ENCODE assay signal across 25 cellular contexts in genomic region chr3:72323794-72324193, GRCh38.
DNase-seq lines count a peak whose midpoint lies in the region; ATAC-seq and TF ChIP-seq lines count a peak whose summit lies in the region.
"Had no signal": no experiment of that assay in that cellular context is flagged by ENCODE, and none has a peak within 500 bp of the region (broad histone marks: within the 10 kb centered on the region; RNA-seq: fewer than 3 reads in every experiment).

No MANE protein-coding gene starts in this region.

- H3K23ac ChIP-seq in neuronal stem cell (ENCODE audit: low read depth, low read length, poor library complexity): no peak overlapping the region

- no peak overlapping the region for H2BK120ac ChIP-seq in neuronal stem cell (ENCODE audit: low read depth, low read length)

- intact Hi-C loops in Right ventricle myocardium inferior (cut with DNase I): no loop called here
- intact Hi-C loops in cardiac septum (cut with DNase I): loop anchor here (5.0 kb wide), 1 partner anchor 159 kb away; no protein-coding TSS in a partner anchor
- intact Hi-C loops in Right ventricle myocardium superior (cut with DNase I): no loop called here
- intact Hi-C loops in right cardiac atrium (cut with DNase I): no loop called here
- intact Hi-C loops in ascending aorta (cut with DNase I): no loop called here

- H3K36me3 ChIP-seq in ascending aorta (no peaks in the 10 kb centered on the region), neuronal stem cell (replicated peaks in 1 of 2; ENCODE audit: control insufficient read depth in 2 of 2, insufficient read depth in 2 of 2, low read length in 2 of 2) (no peaks in the 10 kb centered on the region)
- H3K36me3 ChIP-seq: BE2C had no signal

- no peak overlapping the region for H3K27ac Mint-ChIP-seq in natural killer cell treated with Interleukin-12 subunit alpha and Interleukin-12 subunit beta and Interleukin-15 and Interleukin-18, amount 100 ng/mL, for 72 hours
- H3K27ac Mint-ChIP-seq: CD14-positive monocyte, H9 had no signal

- no peak overlapping the region for H2BK12ac ChIP-seq in neuronal stem cell (ENCODE audit: low read length)

- no peak overlapping the region for H3K18ac ChIP-seq in neuronal stem cell (ENCODE audit: low read length)

- H3K27me3 Mint-ChIP-seq in natural killer cell treated with Interleukin-12 subunit alpha and Interleukin-12 subunit beta and Interleukin-15 and Interleukin-18, amount 100 ng/mL, for 72 hours: peaks cover 7 to 20% of the 10 kb centered on the region in 2 donors

- H3K4me3 Mint-ChIP-seq in natural killer cell treated with Interleukin-12 subunit alpha and Interleukin-12 subunit beta and Interleukin-15 and Interleukin-18, amount 100 ng/mL, for 72 hours: no peak overlapping the region
- H3K4me3 Mint-ChIP-seq: CD14-positive monocyte, H9 had no signal

- 63% methylated on average over 6 of the region's 6 CpGs for WGBS in right cardiac atrium
- WGBS in neuronal stem cell (ENCODE audit: extremely low coverage in 2 of 2, insufficient read length in 2 of 2, insufficient replicate concordance in 1 of 2), 2 donors: no CpG with 5 or more reads among the region's 6 CpGs

- no peaks in the 10 kb centered on the region for H3K4me1 Mint-ChIP-seq in natural killer cell treated with Interleukin-12 subunit alpha and Interleukin-12 subunit beta and Interleukin-15 and Interleukin-18, amount 100 ng/mL, for 72 hours (ENCODE audit: low read depth in 2 of 2)
- H3K4me1 Mint-ChIP-seq: CD14-positive monocyte had no signal

- no peak overlapping the region for H3K4me3 ChIP-seq in right cardiac atrium (ENCODE audit: low read length)
- H3K4me3 ChIP-seq in foreskin fibroblast (ENCODE audit: low read depth in 1 of 2, low read length in 2 of 2): no peak overlapping the region
- no peak overlapping the region for H3K4me3 ChIP-seq in ascending aorta
- H3K4me3 ChIP-seq in neuronal stem cell (ENCODE audit: low read length in 2 of 2): no peak overlapping the region
- H3K4me3 ChIP-seq: GM23248 had no signal

- TF ChIP-seq CTCF in foreskin fibroblast (IDR thresholded peaks at IDR 0.05; ENCODE audit: low read depth, low read length) (no peak), ascending aorta (IDR thresholded peaks at IDR 0.05) (no peak)

- no peaks in the 10 kb centered on the region for H3K36me3 Mint-ChIP-seq in natural killer cell treated with Interleukin-12 subunit alpha and Interleukin-12 subunit beta and Interleukin-15 and Interleukin-18, amount 100 ng/mL, for 72 hours
- H3K36me3 Mint-ChIP-seq: CD14-positive monocyte had no signal

- H3K4me1 ChIP-seq in right cardiac atrium (ENCODE audit: control insufficient read depth, insufficient read depth, low read length): peaks cover 10% of the 10 kb centered on the region
- H3K4me1 ChIP-seq in ascending aorta: peaks cover 0 to 2% of the 10 kb centered on the region in 2 donors
- H3K4me1 ChIP-seq in neuronal stem cell (ENCODE audit: control insufficient read depth in 2 of 2, insufficient read depth in 1 of 2, low read depth in 1 of 2, low read length in 2 of 2): no peaks in the 10 kb centered on the region

- H3K9me3 Mint-ChIP-seq in natural killer cell treated with Interleukin-12 subunit alpha and Interleukin-12 subunit beta and Interleukin-15 and Interleukin-18, amount 100 ng/mL, for 72 hours: no peaks in the 10 kb centered on the region
- H3K9me3 Mint-ChIP-seq: H9 had no signal

- no peak overlapping the region for H4K8ac ChIP-seq in neuronal stem cell (ENCODE audit: low read depth, low read length)

- no peak overlapping the region for H3K14ac ChIP-seq in neuronal stem cell (ENCODE audit: low read length)

- peak; percentile 7 for ATAC-seq in Right ventricle myocardium inferior
- peak; percentile 51 for ATAC-seq in Right ventricle myocardium superior (ENCODE audit: poor library complexity)
- peak; percentile 56 to 65 for ATAC-seq in right cardiac atrium
- ATAC-seq in natural killer cell treated with Interleukin-12 subunit alpha and Interleukin-12 subunit beta and Interleukin-15 and Interleukin-18, amount 100 ng/mL, for 72 hours: no peak
- ATAC-seq: PC-3 had no signal

- no peak for DNase-seq in Right ventricle myocardium inferior (ENCODE audit: missing footprints)
- DNase-seq in cardiac septum (ENCODE audit: low spot score): no peak
- DNase-seq in Right ventricle myocardium superior: no peak
- peak in 2 of 3 donors; percentile 38 to 67 for DNase-seq in right cardiac atrium
- DNase-seq in foreskin fibroblast: no peak
- no peak for DNase-seq in ascending aorta (ENCODE audit: low spot score in 2 of 2)
- no peak for DNase-seq in neuronal stem cell (ENCODE audit: low spot score)
- DNase-seq in natural killer cell treated with Interleukin-12 subunit alpha and Interleukin-12 subunit beta and Interleukin-15 and Interleukin-18, amount 100 ng/mL, for 72 hours (ENCODE audit: low spot score): no peak
- DNase-seq: 8988T; ACHN; BE2C; Calu3; DND-41; GM23248; H9; Karpas-422; NCI-H1105 treated with DMSO at 0.1 percent for 48 hours; NCI-H146; NCI-H2029; NCI-H446 treated with DMSO at 0.1 percent for 48 hours; NCI-H526; NCI-H82; NK-92 treated with Interleukin-12 subunit alpha and Interleukin-12 subunit beta, amount 100 ng/mL, for 24 hours; PC-3 had no signal

- H2BK5ac ChIP-seq in neuronal stem cell (ENCODE audit: low read length): no peak overlapping the region

- H3K4ac ChIP-seq in neuronal stem cell (ENCODE audit: low read length): no peak overlapping the region

- no peak overlapping the region for H2AK5ac ChIP-seq in neuronal stem cell (ENCODE audit: low read depth, low read length)

- H2AFZ ChIP-seq in neuronal stem cell (ENCODE audit: low read length): no peak overlapping the region
- H2AFZ ChIP-seq: GM23248 had no signal

- H3K4me2 ChIP-seq in neuronal stem cell (ENCODE audit: insufficient read depth, low read length, poor library complexity, severe bottlenecking): no peak overlapping the region

- H3K27me3 ChIP-seq in right cardiac atrium (ENCODE audit: control insufficient read depth, insufficient read depth) (no peaks in the 10 kb centered on the region), ascending aorta (no peaks in the 10 kb centered on the region), neuronal stem cell (ENCODE audit: control insufficient read depth in 3 of 3, insufficient read depth in 3 of 3, low read depth in 1 of 3, low read length in 3 of 3) (peaks cover 0 to 35% (median 0%) of the 10 kb centered on the region in 3 experiments)
- H3K27me3 ChIP-seq: BE2C had no signal

- no peak overlapping the region for H4K91ac ChIP-seq in neuronal stem cell (ENCODE audit: low read depth, low read length, poor library complexity)

- no peaks in the 10 kb centered on the region for H3K79me1 ChIP-seq in neuronal stem cell (ENCODE audit: low read depth, low read length)

- no peak overlapping the region for H2BK15ac ChIP-seq in neuronal stem cell (ENCODE audit: low read length)

- no peak overlapping the region for H3K9ac ChIP-seq in neuronal stem cell (ENCODE audit: low read depth, low read length, poor library complexity)
- H3K9ac ChIP-seq: GM23248 had no signal

- H3K27ac ChIP-seq in right cardiac atrium (ENCODE audit: low read length) (peak overlapping the region; percentile 75), ascending aorta (no peak overlapping the region), neuronal stem cell (replicated peaks; ENCODE audit: low read length) (no peak overlapping the region)
- H3K27ac ChIP-seq: GM23248 had no signal

- H3K9me3 ChIP-seq in right cardiac atrium (ENCODE audit: control insufficient read depth, low read length) (no peaks in the 10 kb centered on the region), ascending aorta (no peaks in the 10 kb centered on the region), neuronal stem cell (replicated peaks in 1 of 2; ENCODE audit: control insufficient read depth in 2 of 2, insufficient read depth in 1 of 2, low read depth in 1 of 2, low read length in 2 of 2) (no peaks in the 10 kb centered on the region)
- H3K9me3 ChIP-seq: BE2C had no signal

Comparison
In these comparisons a context has a peak if more than half of its experiments do, and no peak if none do; other contexts are left out.
1. DNase-seq: peak in right cardiac atrium (2 of 3); none in Right ventricle myocardium inferior (single experiment), cardiac septum (single experiment), Right ventricle myocardium superior (single experiment), foreskin fibroblast (0 of 2), ascending aorta (0 of 2), neuronal stem cell (single experiment) and natural killer cell treated with Interleukin-12 subunit alpha and Interleukin-12 subunit beta and Interleukin-15 and Interleukin-18, amount 100 ng/mL, for 72 hours (single experiment).
2. ATAC-seq: peak in Right ventricle myocardium inferior (single experiment), Right ventricle myocardium superior (single experiment) and right cardiac atrium (2 of 2); none in natural killer cell treated with Interleukin-12 subunit alpha and Interleukin-12 subunit beta and Interleukin-15 and Interleukin-18, amount 100 ng/mL, for 72 hours (0 of 2).